ENCODE assay signal across 22 cellular contexts in genomic region chr3:18245721-18246120, GRCh38.
A peak's percentile ranks its signal among the peaks of the same experiment; 100 is the strongest.
DNase-seq lines count a peak whose midpoint lies in the region; ATAC-seq and TF ChIP-seq lines count a peak whose summit lies in the region.
"Had no signal": no experiment of that assay in that cellular context is flagged by ENCODE, and none has a peak within 500 bp of the region (broad histone marks: within the 10 kb centered on the region; RNA-seq: fewer than 3 reads in every experiment).

No MANE protein-coding gene starts in this region.

- DNase-seq in activated CD8-positive, alpha-beta memory T cell treated with anti-CD3 and anti-CD28 coated beads, Interleukin-2, amount 10 ng/mL, durations not matched to agents 7 days and 5 days = no peak
- DNase-seq in activated CD8-positive, alpha-beta memory T cell treated with anti-CD3 and anti-CD28 coated beads for 24 hours = no peak
- DNase-seq in stimulated activated effector memory CD8-positive, alpha-beta T cell treated with anti-CD3 and anti-CD28 coated beads, Interleukin-12 subunit alpha, Interleukin-12 subunit beta, amount 100 ng/mL, for 72 hours (ENCODE audit: low spot score in 2 of 2) = no peak
- DNase-seq in COLO829 (ENCODE audit: low spot score) (no peak), Caco-2 (no peak), NCI-H1417 treated with DMSO at 0.1 percent for 48 hours (lab: John Stamatoyannopoulos, UW) (no peak)
- DNase-seq: caudate nucleus; DMS153; effector CD4-positive, alpha-beta T cell; HCEC 1CT; immature natural killer cell; lower lobe of right lung; NCI-H2081 treated with DMSO at 0.1 percent for 48 hours; NCI-H526 treated with DMSO at 0.1 percent for 48 hours; posterior cingulate gyrus; small intestine; transverse colon had no signal

- H3K9me3 ChIP-seq in Caco-2 = no peaks in the 10 kb centered on the region
- H3K9me3 ChIP-seq: BLaER1, lower lobe of right lung, transverse colon had no signal

- CTCF ChIA-PET in activated CD8-positive, alpha-beta memory T cell treated with anti-CD3 and anti-CD28 coated beads, Interleukin-2, amount 10 ng/mL, durations not matched to agents 7 days and 5 days (lab: Charles Lee) = no interaction called here
- CTCF ChIA-PET in Caco-2 (lab: Charles Lee) = no interaction called here

- H3K36me3 Mint-ChIP-seq in activated CD8-positive, alpha-beta memory T cell treated with anti-CD3 and anti-CD28 coated beads, Interleukin-2, amount 10 ng/mL, durations not matched to agents 7 days and 5 days = no peaks in the 10 kb centered on the region
- H3K36me3 Mint-ChIP-seq in stimulated activated effector memory CD8-positive, alpha-beta T cell treated with anti-CD3 and anti-CD28 coated beads, Interleukin-12 subunit alpha, Interleukin-12 subunit beta, amount 100 ng/mL, for 72 hours = no peaks in the 10 kb centered on the region
- peaks cover 6% of the 10 kb centered on the region for H3K36me3 Mint-ChIP-seq in Caco-2 (ENCODE audit: insufficient read depth, unreplicated experiment)
- H3K36me3 Mint-ChIP-seq: immature natural killer cell had no signal

- no TSS peak for BruUV-seq in Caco-2 (replicated peaks; lab: Mats Ljungman, UMichigan)

- peaks cover 9% of the 10 kb centered on the region for H3K4me1 Mint-ChIP-seq in activated CD8-positive, alpha-beta memory T cell treated with anti-CD3 and anti-CD28 coated beads, Interleukin-2, amount 10 ng/mL, durations not matched to agents 7 days and 5 days
- H3K4me1 Mint-ChIP-seq in stimulated activated effector memory CD8-positive, alpha-beta T cell treated with anti-CD3 and anti-CD28 coated beads, Interleukin-12 subunit alpha, Interleukin-12 subunit beta, amount 100 ng/mL, for 72 hours = no peaks in the 10 kb centered on the region
- H3K4me1 Mint-ChIP-seq in Caco-2 (ENCODE audit: low read depth, unreplicated experiment) = no peaks in the 10 kb centered on the region
- H3K4me1 Mint-ChIP-seq: immature natural killer cell had no signal

- H3K27me3 ChIP-seq in Caco-2 (replicated peaks; ENCODE audit: control insufficient read depth, insufficient read depth, low read length) = no peaks in the 10 kb centered on the region
- H3K27me3 ChIP-seq: BLaER1, transverse colon had no signal

- no peak overlapping the region for H3K27ac Mint-ChIP-seq in activated CD8-positive, alpha-beta memory T cell treated with anti-CD3 and anti-CD28 coated beads, Interleukin-2, amount 10 ng/mL, durations not matched to agents 7 days and 5 days
- H3K27ac Mint-ChIP-seq in stimulated activated effector memory CD8-positive, alpha-beta T cell treated with anti-CD3 and anti-CD28 coated beads, Interleukin-12 subunit alpha, Interleukin-12 subunit beta, amount 100 ng/mL, for 72 hours = no peak overlapping the region
- no peak overlapping the region for H3K27ac Mint-ChIP-seq in Caco-2 (ENCODE audit: unreplicated experiment)
- H3K27ac Mint-ChIP-seq: immature natural killer cell had no signal

- no peaks in the 10 kb centered on the region for H3K36me3 ChIP-seq in Caco-2 (ENCODE audit: control insufficient read depth, insufficient read depth, low read length)
- H3K36me3 ChIP-seq: BLaER1, lower lobe of right lung, transverse colon had no signal

- H3K9me3 Mint-ChIP-seq in activated CD8-positive, alpha-beta memory T cell treated with anti-CD3 and anti-CD28 coated beads, Interleukin-2, amount 10 ng/mL, durations not matched to agents 7 days and 5 days (ENCODE audit: low read depth) = no peaks in the 10 kb centered on the region
- no peaks in the 10 kb centered on the region for H3K9me3 Mint-ChIP-seq in stimulated activated effector memory CD8-positive, alpha-beta T cell treated with anti-CD3 and anti-CD28 coated beads, Interleukin-12 subunit alpha, Interleukin-12 subunit beta, amount 100 ng/mL, for 72 hours
- no peaks in the 10 kb centered on the region for H3K9me3 Mint-ChIP-seq in Caco-2 (ENCODE audit: unreplicated experiment)
- H3K9me3 Mint-ChIP-seq: immature natural killer cell had no signal

- peak; percentile 65 for ATAC-seq in activated CD8-positive, alpha-beta memory T cell treated with anti-CD3 and anti-CD28 coated beads, Interleukin-2, amount 10 ng/mL, durations not matched to agents 7 days and 5 days
- ATAC-seq in HG02678 (IDR thresholded peaks at IDR 0.05; ENCODE audit: unreplicated experiment) (peak; percentile 64), HG03460 (IDR thresholded peaks at IDR 0.05; ENCODE audit: unreplicated experiment) (peak; percentile 59)
- peak; percentile 90 for ATAC-seq in stimulated activated effector memory CD8-positive, alpha-beta T cell treated with anti-CD3 and anti-CD28 coated beads, Interleukin-12 subunit alpha, Interleukin-12 subunit beta, amount 100 ng/mL, for 72 hours
- ATAC-seq: lower lobe of right lung, Panc1 had no signal

- no peak overlapping the region for H3K4me3 Mint-ChIP-seq in activated CD8-positive, alpha-beta memory T cell treated with anti-CD3 and anti-CD28 coated beads, Interleukin-2, amount 10 ng/mL, durations not matched to agents 7 days and 5 days
- no peak overlapping the region for H3K4me3 Mint-ChIP-seq in stimulated activated effector memory CD8-positive, alpha-beta T cell treated with anti-CD3 and anti-CD28 coated beads, Interleukin-12 subunit alpha, Interleukin-12 subunit beta, amount 100 ng/mL, for 72 hours
- no peak overlapping the region for H3K4me3 Mint-ChIP-seq in Caco-2 (ENCODE audit: unreplicated experiment)
- H3K4me3 Mint-ChIP-seq: immature natural killer cell had no signal

- no peak overlapping the region for H3K4me3 ChIP-seq in Caco-2 (ENCODE audit: low read depth, low read length)
- H3K4me3 ChIP-seq: BLaER1, lower lobe of right lung, SK-N-MC, transverse colon had no signal

- H3K4me1 ChIP-seq in Caco-2 = no peaks in the 10 kb centered on the region
- H3K4me1 ChIP-seq: BLaER1, lower lobe of right lung, transverse colon had no signal

- peaks cover 43% of the 10 kb centered on the region for H3K27me3 Mint-ChIP-seq in activated CD8-positive, alpha-beta memory T cell treated with anti-CD3 and anti-CD28 coated beads, Interleukin-2, amount 10 ng/mL, durations not matched to agents 7 days and 5 days
- H3K27me3 Mint-ChIP-seq in Caco-2 (ENCODE audit: insufficient read depth, unreplicated experiment) = no peaks in the 10 kb centered on the region

- intact Hi-C loops in Caco-2 (cut with micrococcal nuclease; ENCODE audit: unreplicated experiment) = no loop called here

- TF ChIP-seq CTCF in Caco-2 (IDR thresholded peaks at IDR 0.05; ENCODE audit: insufficient read depth in 1 of 2, low read depth in 1 of 2, low read length in 1 of 2, severe bottlenecking in 1 of 2, unreplicated experiment in 1 of 2) = no peak

- POLR2A ChIA-PET in Caco-2 (lab: Charles Lee) = no interaction called here
